1 cellular context compared by ENCODE assay signal in the genomic region with DNA sequence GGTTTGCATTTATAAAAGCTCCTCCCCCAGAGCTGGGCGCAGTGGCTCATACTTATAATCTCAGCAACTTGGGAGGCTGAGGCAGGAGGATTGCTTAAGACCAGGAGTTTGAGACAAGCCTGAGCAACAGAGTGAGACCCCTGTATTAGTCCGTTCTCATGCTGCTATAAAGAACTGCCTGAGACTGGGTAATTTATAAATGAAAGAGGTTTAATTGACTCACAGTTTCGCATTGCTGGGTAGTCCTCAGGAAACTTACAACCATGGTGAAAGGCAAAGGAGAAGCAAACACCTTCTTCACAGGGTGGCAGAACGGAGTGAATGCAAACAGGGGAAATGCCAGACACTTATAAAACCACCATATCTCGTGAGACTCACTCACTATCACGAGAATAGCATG.
TF ChIP-seq lines count a peak whose summit lies in the region.

No MANE protein-coding gene starts in this region.

TF ChIP-seq in GM12878, 131 proteins besides CTCF, POLR2A, EP300 and RAD21:
- TF ChIP-seq RFX5 (IDR thresholded peaks at IDR 0.05; ENCODE audit: low read depth, low read length) (no peak), STAT1 (conservative IDR thresholded peaks at IDR 0.05) (no peak), POLR2AphosphoS2 (IDR thresholded peaks at IDR 0.05; ENCODE audit: low read depth, low read length) (no peak), ESRRA (IDR thresholded peaks at IDR 0.05; ENCODE audit: low read length) (no peak), CHD1 (IDR thresholded peaks at IDR 0.05; ENCODE audit: low read depth, low read length) (no peak), ATF3 (IDR thresholded peaks at IDR 0.05; ENCODE audit: borderline replicate concordance, extremely low read depth, low read depth, low read length) (no peak), BCL11A (IDR thresholded peaks at IDR 0.05; ENCODE audit: low read depth, low read length) (no peak), ZSCAN29 (IDR thresholded peaks at IDR 0.05) (no peak), FOS (IDR thresholded peaks at IDR 0.05; ENCODE audit: borderline replicate concordance, extremely low read depth, insufficient read length) (no peak), SRF (IDR thresholded peaks at IDR 0.05; ENCODE audit: low read depth in 2 of 2, low read length in 2 of 2) (no peak), CBX5 (IDR thresholded peaks at IDR 0.05; ENCODE audit: low read depth) (no peak), KDM1A (IDR thresholded peaks at IDR 0.05; ENCODE audit: borderline replicate concordance) (no peak), CREM (IDR thresholded peaks at IDR 0.05; ENCODE audit: low read depth) (no peak), CHD2 (IDR thresholded peaks at IDR 0.05; ENCODE audit: borderline replicate concordance, low read depth, low read length) (no peak), KLF5 (IDR thresholded peaks at IDR 0.05; ENCODE audit: partially characterized antibody) (no peak), SUPT20H (IDR thresholded peaks at IDR 0.05; ENCODE audit: borderline replicate concordance, control insufficient read depth, low read depth, low read length) (no peak), RELA (IDR thresholded peaks at IDR 0.05; ENCODE audit: borderline replicate concordance, partially characterized antibody) (no peak)
- TF ChIP-seq, protein P1, sequence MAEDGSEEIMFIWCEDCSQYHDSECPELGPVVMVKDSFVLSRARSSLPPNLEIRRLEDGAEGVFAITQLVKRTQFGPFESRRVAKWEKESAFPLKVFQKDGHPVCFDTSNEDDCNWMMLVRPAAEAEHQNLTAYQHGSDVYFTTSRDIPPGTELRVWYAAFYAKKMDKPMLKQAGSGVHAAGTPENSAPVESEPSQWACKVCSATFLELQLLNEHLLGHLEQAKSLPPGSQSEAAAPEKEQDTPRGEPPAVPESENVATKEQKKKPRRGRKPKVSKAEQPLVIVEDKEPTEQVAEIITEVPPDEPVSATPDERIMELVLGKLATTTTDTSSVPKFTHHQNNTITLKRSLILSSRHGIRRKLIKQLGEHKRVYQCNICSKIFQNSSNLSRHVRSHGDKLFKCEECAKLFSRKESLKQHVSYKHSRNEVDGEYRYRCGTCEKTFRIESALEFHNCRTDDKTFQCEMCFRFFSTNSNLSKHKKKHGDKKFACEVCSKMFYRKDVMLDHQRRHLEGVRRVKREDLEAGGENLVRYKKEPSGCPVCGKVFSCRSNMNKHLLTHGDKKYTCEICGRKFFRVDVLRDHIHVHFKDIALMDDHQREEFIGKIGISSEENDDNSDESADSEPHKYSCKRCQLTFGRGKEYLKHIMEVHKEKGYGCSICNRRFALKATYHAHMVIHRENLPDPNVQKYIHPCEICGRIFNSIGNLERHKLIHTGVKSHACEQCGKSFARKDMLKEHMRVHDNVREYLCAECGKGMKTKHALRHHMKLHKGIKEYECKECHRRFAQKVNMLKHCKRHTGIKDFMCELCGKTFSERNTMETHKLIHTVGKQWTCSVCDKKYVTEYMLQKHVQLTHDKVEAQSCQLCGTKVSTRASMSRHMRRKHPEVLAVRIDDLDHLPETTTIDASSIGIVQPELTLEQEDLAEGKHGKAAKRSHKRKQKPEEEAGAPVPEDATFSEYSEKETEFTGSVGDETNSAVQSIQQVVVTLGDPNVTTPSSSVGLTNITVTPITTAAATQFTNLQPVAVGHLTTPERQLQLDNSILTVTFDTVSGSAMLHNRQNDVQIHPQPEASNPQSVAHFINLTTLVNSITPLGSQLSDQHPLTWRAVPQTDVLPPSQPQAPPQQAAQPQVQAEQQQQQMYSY (CRISPR knock-in tag; IDR thresholded peaks at IDR 0.05): no peak
- TF ChIP-seq, protein P2, sequence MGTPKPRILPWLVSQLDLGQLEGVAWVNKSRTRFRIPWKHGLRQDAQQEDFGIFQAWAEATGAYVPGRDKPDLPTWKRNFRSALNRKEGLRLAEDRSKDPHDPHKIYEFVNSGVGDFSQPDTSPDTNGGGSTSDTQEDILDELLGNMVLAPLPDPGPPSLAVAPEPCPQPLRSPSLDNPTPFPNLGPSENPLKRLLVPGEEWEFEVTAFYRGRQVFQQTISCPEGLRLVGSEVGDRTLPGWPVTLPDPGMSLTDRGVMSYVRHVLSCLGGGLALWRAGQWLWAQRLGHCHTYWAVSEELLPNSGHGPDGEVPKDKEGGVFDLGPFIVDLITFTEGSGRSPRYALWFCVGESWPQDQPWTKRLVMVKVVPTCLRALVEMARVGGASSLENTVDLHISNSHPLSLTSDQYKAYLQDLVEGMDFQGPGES (IDR thresholded peaks at IDR 0.05): no peak
